ENCODE assay signal across 1 cellular context in genomic region chr9:133347985-133348762, GRCh38.
TF ChIP-seq lines count a peak whose summit lies in the region.

Gene MED22, minus strand, starts transcription at chr9:133348131. Its CDS starts 1,469 bp downstream, at chr9:133346662.
Gene RPL7A, plus strand, starts transcription at chr9:133348218. Its CDS starts 26 bp downstream, at chr9:133348244.

TF ChIP-seq in HepG2, 621 proteins besides CTCF, POLR2A, EP300 and RAD21 (continued from another document and continues in another):
- TF ChIP-seq TRIM22 (IDR thresholded peaks at IDR 0.05) (no peak), ZNF142 (CRISPR knock-in tag; IDR thresholded peaks at IDR 0.05) (0 out of 2 replicates have a peak, but pooled peaks have one; percentile 39), ZNF749 (CRISPR knock-in tag; IDR thresholded peaks at IDR 0.05; ENCODE audit: borderline replicate concordance) (no peak), HCFC1 (IDR thresholded peaks at IDR 0.05; ENCODE audit: low read depth, low read length) (peak; percentile 45; the same call in 1 of the 2 replicates), ZNF430 (CRISPR knock-in tag; IDR thresholded peaks at IDR 0.05) (peak; percentile 94), AHDC1 (CRISPR knock-in tag; IDR thresholded peaks at IDR 0.05; ENCODE audit: borderline replicate concordance) (no peak), GATA4 (IDR thresholded peaks at IDR 0.05; ENCODE audit: borderline replicate concordance, low read depth) (peak; percentile 61; the same call in 1 of the 2 replicates), JUNB (CRISPR knock-in tag; IDR thresholded peaks at IDR 0.05; ENCODE audit: borderline replicate concordance) (0 out of 2 replicates have a peak, but pooled peaks have one; percentile 49), SMYD3 (CRISPR knock-in tag; IDR thresholded peaks at IDR 0.05) (peak; percentile 24; the same call in 1 of the 2 replicates), TRIM24 (CRISPR knock-in tag; IDR thresholded peaks at IDR 0.05) (no peak), KMT2A (CRISPR knock-in tag; IDR thresholded peaks at IDR 0.05) (no peak; the same call in 1 of the 2 replicates), RFX1 (IDR thresholded peaks at IDR 0.05) (no peak), XBP1 (CRISPR knock-in tag; IDR thresholded peaks at IDR 0.05) (no peak), HMG20A (CRISPR knock-in tag; IDR thresholded peaks at IDR 0.05; ENCODE audit: borderline replicate concordance) (0 out of 2 replicates have a peak, but pooled peaks have one; percentile 25), ZFP36L1 (CRISPR knock-in tag; IDR thresholded peaks at IDR 0.05) (no peak; the same call in 1 of the 2 replicates), HDAC6 (IDR thresholded peaks at IDR 0.05; ENCODE audit: low read depth, low read length) (0 out of 2 replicates have a peak, but pooled peaks have one; percentile 15), BATF2 (CRISPR knock-in tag; IDR thresholded peaks at IDR 0.05) (peak; percentile 50; the same call in 1 of the 2 replicates), ZNF510 (CRISPR knock-in tag; IDR thresholded peaks at IDR 0.05; ENCODE audit: low read depth) (0 out of 2 replicates have a peak, but pooled peaks have one; percentile 37), GPBP1L1 (CRISPR knock-in tag; IDR thresholded peaks at IDR 0.05) (no peak), TBX2 (CRISPR knock-in tag; IDR thresholded peaks at IDR 0.05; ENCODE audit: borderline replicate concordance) (peak; percentile 77; the same call in 1 of the 2 replicates), RBM22 (optimal IDR thresholded peaks at IDR 0.05; ENCODE audit: low read length) (peak; percentile 93), ZNF24 (IDR thresholded peaks at IDR 0.05) (no peak), REXO4 (CRISPR knock-in tag; IDR thresholded peaks at IDR 0.05; ENCODE audit: borderline replicate concordance) (no peak), TAF1 (CRISPR knock-in tag; IDR thresholded peaks at IDR 0.05) (peak; percentile 100), KAT2B (IDR thresholded peaks at IDR 0.05; ENCODE audit: borderline replicate concordance, low read depth, low read length) (no peak)
- TF ChIP-seq, protein P1, sequence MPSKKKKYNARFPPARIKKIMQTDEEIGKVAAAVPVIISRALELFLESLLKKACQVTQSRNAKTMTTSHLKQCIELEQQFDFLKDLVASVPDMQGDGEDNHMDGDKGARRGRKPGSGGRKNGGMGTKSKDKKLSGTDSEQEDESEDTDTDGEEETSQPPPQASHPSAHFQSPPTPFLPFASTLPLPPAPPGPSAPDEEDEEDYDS (CRISPR knock-in tag; IDR thresholded peaks at IDR 0.05): peak; percentile 98
- TF ChIP-seq, protein P2, sequence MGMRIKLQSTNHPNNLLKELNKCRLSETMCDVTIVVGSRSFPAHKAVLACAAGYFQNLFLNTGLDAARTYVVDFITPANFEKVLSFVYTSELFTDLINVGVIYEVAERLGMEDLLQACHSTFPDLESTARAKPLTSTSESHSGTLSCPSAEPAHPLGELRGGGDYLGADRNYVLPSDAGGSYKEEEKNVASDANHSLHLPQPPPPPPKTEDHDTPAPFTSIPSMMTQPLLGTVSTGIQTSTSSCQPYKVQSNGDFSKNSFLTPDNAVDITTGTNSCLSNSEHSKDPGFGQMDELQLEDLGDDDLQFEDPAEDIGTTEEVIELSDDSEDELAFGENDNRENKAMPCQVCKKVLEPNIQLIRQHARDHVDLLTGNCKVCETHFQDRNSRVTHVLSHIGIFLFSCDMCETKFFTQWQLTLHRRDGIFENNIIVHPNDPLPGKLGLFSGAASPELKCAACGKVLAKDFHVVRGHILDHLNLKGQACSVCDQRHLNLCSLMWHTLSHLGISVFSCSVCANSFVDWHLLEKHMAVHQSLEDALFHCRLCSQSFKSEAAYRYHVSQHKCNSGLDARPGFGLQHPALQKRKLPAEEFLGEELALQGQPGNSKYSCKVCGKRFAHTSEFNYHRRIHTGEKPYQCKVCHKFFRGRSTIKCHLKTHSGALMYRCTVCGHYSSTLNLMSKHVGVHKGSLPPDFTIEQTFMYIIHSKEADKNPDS (CRISPR knock-in tag; IDR thresholded peaks at IDR 0.05): no peak
- TF ChIP-seq, protein P3, sequence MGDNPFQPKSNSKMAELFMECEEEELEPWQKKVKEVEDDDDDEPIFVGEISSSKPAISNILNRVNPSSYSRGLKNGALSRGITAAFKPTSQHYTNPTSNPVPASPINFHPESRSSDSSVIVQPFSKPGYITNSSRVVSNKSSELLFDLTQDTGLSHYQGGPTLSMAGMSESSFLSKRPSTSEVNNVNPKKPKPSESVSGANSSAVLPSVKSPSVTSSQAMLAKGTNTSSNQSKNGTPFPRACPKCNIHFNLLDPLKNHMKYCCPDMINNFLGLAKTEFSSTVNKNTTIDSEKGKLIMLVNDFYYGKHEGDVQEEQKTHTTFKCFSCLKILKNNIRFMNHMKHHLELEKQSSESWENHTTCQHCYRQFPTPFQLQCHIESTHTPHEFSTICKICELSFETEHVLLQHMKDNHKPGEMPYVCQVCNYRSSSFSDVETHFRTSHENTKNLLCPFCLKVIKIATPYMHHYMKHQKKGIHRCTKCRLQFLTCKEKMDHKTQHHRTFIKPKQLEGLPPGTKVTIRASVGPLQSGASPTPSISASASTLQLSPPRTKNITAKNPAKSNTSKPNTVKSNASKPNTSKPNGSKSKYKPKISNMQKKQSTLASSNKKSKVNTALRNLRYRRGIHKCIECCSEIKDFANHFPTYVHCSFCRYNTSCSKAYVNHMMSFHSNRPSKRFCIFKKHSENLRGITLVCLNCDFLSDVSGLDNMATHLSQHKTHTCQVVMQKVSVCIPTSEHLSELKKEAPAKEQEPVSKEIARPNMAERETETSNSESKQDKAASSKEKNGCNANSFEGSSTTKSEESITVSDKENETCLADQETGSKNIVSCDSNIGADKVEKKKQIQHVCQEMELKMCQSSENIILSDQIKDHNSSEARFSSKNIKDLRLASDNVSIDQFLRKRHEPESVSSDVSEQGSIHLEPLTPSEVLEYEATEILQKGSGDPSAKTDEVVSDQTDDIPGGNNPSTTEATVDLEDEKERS (CRISPR knock-in tag; IDR thresholded peaks at IDR 0.05): no peak
- TF ChIP-seq, protein P4, sequence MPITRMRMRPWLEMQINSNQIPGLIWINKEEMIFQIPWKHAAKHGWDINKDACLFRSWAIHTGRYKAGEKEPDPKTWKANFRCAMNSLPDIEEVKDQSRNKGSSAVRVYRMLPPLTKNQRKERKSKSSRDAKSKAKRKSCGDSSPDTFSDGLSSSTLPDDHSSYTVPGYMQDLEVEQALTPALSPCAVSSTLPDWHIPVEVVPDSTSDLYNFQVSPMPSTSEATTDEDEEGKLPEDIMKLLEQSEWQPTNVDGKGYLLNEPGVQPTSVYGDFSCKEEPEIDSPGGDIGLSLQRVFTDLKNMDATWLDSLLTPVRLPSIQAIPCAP (CRISPR knock-in tag; IDR thresholded peaks at IDR 0.05; ENCODE audit: low read depth): 0 out of 2 replicates have a peak, but pooled peaks have one; percentile 30
